17 cellular contexts compared by ENCODE assay signal in the genomic region with DNA sequence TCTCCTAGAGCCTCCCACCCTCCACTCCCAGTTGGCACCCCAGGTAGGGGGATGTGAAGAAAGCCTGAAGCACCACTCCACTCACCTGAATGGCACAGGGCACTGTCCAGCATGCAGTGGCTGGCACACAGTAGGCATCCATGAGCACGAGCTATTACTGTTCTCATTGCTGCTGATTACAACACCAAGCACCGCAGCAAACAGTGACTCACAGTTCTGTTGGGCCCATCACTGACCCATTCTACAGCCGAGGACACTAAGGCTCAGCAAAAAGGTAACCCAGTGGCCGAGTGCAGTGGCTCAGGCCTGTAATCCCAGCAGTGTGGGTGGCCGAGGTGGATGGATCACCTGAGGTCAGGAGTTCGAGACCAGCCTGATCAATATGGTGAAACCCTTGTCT. TPM values are rescaled to one million over a fixed set of nuclear protein-coding genes. Genes with fewer than 3 reads are reported as not detected.
DNase-seq lines count a peak whose midpoint lies in the region; ATAC-seq and TF ChIP-seq lines count a peak whose summit lies in the region.
"Had no signal": no experiment of that assay in that cellular context is flagged by ENCODE, and none has a peak within 500 bp of the region (broad histone marks: within the 10 kb centered on the region; RNA-seq: fewer than 3 reads in every experiment).

No MANE protein-coding gene starts in this region.

- H3K9me2 ChIP-seq in Loucy (replicated peaks; ENCODE audit: low read depth, low read length): no peaks in the 10 kb centered on the region

- no CpG with 5 or more reads among the region's 6 CpGs for WGBS in mesendoderm (ENCODE audit: extremely low coverage, insufficient coverage, low lambda C conversion rate)

- H3K27me3 ChIP-seq in Loucy (ENCODE audit: insufficient read depth, low read length, poor library complexity, severe bottlenecking) (no peaks in the 10 kb centered on the region), mesendoderm (ENCODE audit: insufficient read depth, low read length, poor library complexity) (no peaks in the 10 kb centered on the region)
- H3K27me3 ChIP-seq: SJSA1 had no signal

- H3K36me3 ChIP-seq in Loucy (ENCODE audit: insufficient read depth, low read length): no peaks in the 10 kb centered on the region
- no peaks in the 10 kb centered on the region for H3K36me3 ChIP-seq in mesendoderm (ENCODE audit: control insufficient read depth, insufficient read depth, low read length)
- H3K36me3 ChIP-seq: SJSA1, thoracic aorta had no signal

- TF ChIP-seq CTCF in Loucy (conservative IDR thresholded peaks at IDR 0.05; ENCODE audit: low read length) (no peak), glutamatergic neuron (IDR thresholded peaks at IDR 0.05; ENCODE audit: partially characterized antibody, unreplicated experiment) (no peak)

- H3K9me3 ChIP-seq in Loucy (ENCODE audit: insufficient read depth, low read depth, low read length): no peaks in the 10 kb centered on the region
- H3K9me3 ChIP-seq: SJSA1, thoracic aorta had no signal

- peaks cover 16% of the 10 kb centered on the region for H3K4me1 Mint-ChIP-seq in glutamatergic neuron (ENCODE audit: low read depth, unreplicated experiment)

- no peak overlapping the region for H3K4me2 ChIP-seq in Loucy (ENCODE audit: low read depth, low read length, poor library complexity, severe bottlenecking)
- H3K4me2 ChIP-seq in mesendoderm (ENCODE audit: low read length): no peak overlapping the region

- H3K4me1 ChIP-seq in Loucy (ENCODE audit: insufficient read depth, low read length, poor library complexity, severe bottlenecking) (peaks cover 4% of the 10 kb centered on the region), mesendoderm (ENCODE audit: control insufficient read depth, low read depth, low read length) (peaks cover 12% of the 10 kb centered on the region)

- no peak overlapping the region for H3K18ac ChIP-seq in mesendoderm (ENCODE audit: low read length)

- H3K36me3 Mint-ChIP-seq in glutamatergic neuron (ENCODE audit: unreplicated experiment): no peaks in the 10 kb centered on the region
- H3K36me3 Mint-ChIP-seq: CD8-positive, alpha-beta memory T cell had no signal

- no peaks in the 10 kb centered on the region for H4K20me1 ChIP-seq in Loucy (ENCODE audit: insufficient read depth, low read length, poor library complexity, severe bottlenecking)

- H3K79me2 ChIP-seq in Loucy (ENCODE audit: insufficient read depth, low read length): no peaks in the 10 kb centered on the region
- H3K79me2 ChIP-seq in mesendoderm (ENCODE audit: control insufficient read depth, insufficient read depth, low read length): peaks cover 34% of the 10 kb centered on the region

- H3K9me3 Mint-ChIP-seq in glutamatergic neuron (ENCODE audit: unreplicated experiment): peaks cover 5% of the 10 kb centered on the region
- H3K9me3 Mint-ChIP-seq: activated CD4-positive, alpha-beta T cell treated with anti-CD3 and anti-CD28 coated beads, Interleukin-2, amount 10 ng/mL, durations not matched to agents 7 days and 5 days; CD8-positive, alpha-beta memory T cell had no signal

- no peak overlapping the region for H2BK15ac ChIP-seq in mesendoderm (replicated peaks; ENCODE audit: low read depth)

- H3K27ac ChIP-seq in mesendoderm (ENCODE audit: low read depth, low read length): no peak overlapping the region
- H3K27ac ChIP-seq: SJSA1, thoracic aorta had no signal

- no peak overlapping the region for H2AK5ac ChIP-seq in mesendoderm (ENCODE audit: low read length)

- H3K27ac Mint-ChIP-seq in glutamatergic neuron (ENCODE audit: unreplicated experiment): no peak overlapping the region

- H3K4me3 ChIP-seq in Loucy (ENCODE audit: low read length, poor library complexity, severe bottlenecking) (no peak overlapping the region), mesendoderm (ENCODE audit: low read length) (no peak overlapping the region)
- H3K4me3 ChIP-seq: SJSA1, thoracic aorta had no signal

- H4K5ac ChIP-seq in mesendoderm (ENCODE audit: low read length): no peak overlapping the region

- no peak overlapping the region for H2BK120ac ChIP-seq in mesendoderm (ENCODE audit: low read depth, low read length)

- no peak overlapping the region for H3K4ac ChIP-seq in mesendoderm (ENCODE audit: low read depth, low read length)

- peaks cover 10% of the 10 kb centered on the region for H3K27me3 Mint-ChIP-seq in glutamatergic neuron (ENCODE audit: unreplicated experiment)
- H3K27me3 Mint-ChIP-seq: activated CD4-positive, alpha-beta T cell treated with anti-CD3 and anti-CD28 coated beads, Interleukin-2, amount 10 ng/mL, durations not matched to agents 7 days and 5 days; CD8-positive, alpha-beta memory T cell had no signal

- DNase-seq in NOMO-1 treated with DMSO at 0.1 percent for 48 hours (lab: John Stamatoyannopoulos, UW; ENCODE audit: unreplicated experiment) (peak; percentile 20), NOMO-1 (lab: John Stamatoyannopoulos, UW; ENCODE audit: unreplicated experiment in 2 of 2) (no peak), mesendoderm (peak; percentile 7), glutamatergic neuron (no peak)
- DNase-seq: KG1, mesenchymal stem cell, NCI-H1436 treated with DMSO at 0.1 percent for 48 hours, NCI-H2227 treated with DMSO at 0.1 percent for 48 hours had no signal

- H3K56ac ChIP-seq in mesendoderm (ENCODE audit: low read length): peak overlapping the region; percentile 2

- H3F3A ChIP-seq in Loucy (ENCODE audit: low read depth): no peaks in the 10 kb centered on the region

- H3K23ac ChIP-seq in mesendoderm (ENCODE audit: low read length): no peak overlapping the region

- H3K4me3 Mint-ChIP-seq in glutamatergic neuron (ENCODE audit: unreplicated experiment): no peak overlapping the region

- peaks cover 7% of the 10 kb centered on the region for H3K79me1 ChIP-seq in mesendoderm (ENCODE audit: low read length)

- no peak overlapping the region for H4K8ac ChIP-seq in mesendoderm (ENCODE audit: low read depth, low read length)

- H2AFZ ChIP-seq in Loucy (ENCODE audit: low read length): peak overlapping the region; percentile 49; the same call in 1 of the 2 replicates

- H2BK5ac ChIP-seq in mesendoderm (ENCODE audit: low read length): no peak overlapping the region

- no peak overlapping the region for H3K9ac ChIP-seq in Loucy (ENCODE audit: low read depth, low read length, poor library complexity, severe bottlenecking)
- peak overlapping the region; percentile 30 for H3K9ac ChIP-seq in mesendoderm (ENCODE audit: low read length)

- no peak for ATAC-seq in GM19397 (IDR thresholded peaks at IDR 0.05; ENCODE audit: unreplicated experiment)

RNA-seq across cellular contexts. Expression of a gene that starts 2.7 kb away (rescaled TPM):
- 102 TPM for polyA plus RNA-seq in mesendoderm (2013, experiment 1 of 2)
- 104 TPM for polyA plus RNA-seq in mesendoderm (2013, experiment 2 of 2)
- 0.74 TPM for total RNA-seq in glutamatergic neuron (ENCODE audit: unreplicated experiment)
- total RNA-seq: chondrocyte, frontal cortex, right cardiac atrium, SJSA1, thoracic aorta had no signal
- polyA plus RNA-seq: CD8-positive, alpha-beta memory T cell; right cardiac atrium had no signal

RNA-seq across cellular contexts. Expression of a gene that starts 16.0 kb away (rescaled TPM):
- 9.9 TPM for polyA plus RNA-seq in mesendoderm (2013, experiment 1 of 2)
- 9.8 TPM for polyA plus RNA-seq in mesendoderm (2013, experiment 2 of 2)
- total RNA-seq in glutamatergic neuron (ENCODE audit: unreplicated experiment): 31.6 TPM
- total RNA-seq: activated CD4-positive, alpha-beta T cell treated with anti-CD3 and anti-CD28 coated beads, Interleukin-2, amount 10 ng/mL, durations not matched to agents 7 days and 5 days had no signal
- polyA plus RNA-seq: CD8-positive, alpha-beta memory T cell had no signal

RNA-seq across cellular contexts. Expression of a gene that starts 30.9 kb away (rescaled TPM):
- polyA plus RNA-seq in mesendoderm (2013, experiment 1 of 2): 7.4 TPM
- polyA plus RNA-seq in mesendoderm (2013, experiment 2 of 2): 6.8 TPM
- total RNA-seq in glutamatergic neuron (ENCODE audit: unreplicated experiment): 1.3 TPM

RNA-seq across cellular contexts. Expression of a gene that starts 38.5 kb away (rescaled TPM):
- polyA plus RNA-seq in mesendoderm (2013, experiment 1 of 2): 4.3 TPM
- 4.6 TPM for polyA plus RNA-seq in mesendoderm (2013, experiment 2 of 2)
- total RNA-seq in glutamatergic neuron (ENCODE audit: unreplicated experiment): 18.7 TPM

RNA-seq across cellular contexts. Expression of a gene that starts 50.0 kb away (rescaled TPM):
- 8.0 TPM for polyA plus RNA-seq in mesendoderm (2013, experiment 1 of 2)
- polyA plus RNA-seq in mesendoderm (2013, experiment 2 of 2): 8.0 TPM
- not detected for total RNA-seq in glutamatergic neuron (ENCODE audit: unreplicated experiment)
- total RNA-seq: chondrocyte had no signal

Comparison
In these comparisons a context has a peak if more than half of its experiments do, and no peak if none do; other contexts are left out.
1. DNase-seq: peak in NOMO-1 treated with DMSO at 0.1 percent for 48 hours (single experiment) and mesendoderm (single experiment); none in NOMO-1 (0 of 2) and glutamatergic neuron (single experiment).